18 cellular contexts compared by ENCODE assay signal in genomic region chr14:86790408-86791364, GRCh38.
DNase-seq lines count a peak whose midpoint lies in the region; ATAC-seq and TF ChIP-seq lines count a peak whose summit lies in the region.
"Had no signal": no experiment of that assay in that cellular context is flagged by ENCODE, and none has a peak within 500 bp of the region (broad histone marks: within the 10 kb centered on the region; RNA-seq: fewer than 3 reads in every experiment).

No MANE protein-coding gene starts in this region.

- H3K9me3 ChIP-seq in heart left ventricle, result no peaks in the 10 kb centered on the region
- H3K9me3 ChIP-seq: ascending aorta, Caco-2, upper lobe of left lung had no signal

- H3K4me1 ChIP-seq in heart left ventricle, result no peaks in the 10 kb centered on the region
- H3K4me1 ChIP-seq: ascending aorta, Caco-2, upper lobe of left lung had no signal

- no peaks in the 10 kb centered on the region for H3K36me3 ChIP-seq in heart left ventricle
- H3K36me3 ChIP-seq: ascending aorta, upper lobe of left lung had no signal

- no peak for TF ChIP-seq POLR2A in heart left ventricle (IDR thresholded peaks at IDR 0.05)

- H3K27me3 ChIP-seq in heart left ventricle, result no peaks in the 10 kb centered on the region
- H3K27me3 ChIP-seq: ascending aorta, upper lobe of left lung had no signal

- intact Hi-C loops in heart left ventricle (cut with DNase I), result no loop called here

- DNase-seq in NCI-H82 (lab: John Stamatoyannopoulos, UW) (peak; percentile 0), NCI-H82 treated with DMSO at 0.1 percent for 48 hours (lab: John Stamatoyannopoulos, UW; ENCODE audit: unreplicated experiment) (no peak), NCI-H460 (ENCODE audit: extremely low read depth, low read depth) (peak; percentile 15), epithelial cell of esophagus (ENCODE audit: low read depth) (peak; percentile 40), retinal pigment epithelial cell (ENCODE audit: low read depth) (no peak), C1 segment of cervical spinal cord (lab: John Stamatoyannopoulos, UW) (no peak), heart left ventricle (no peak), NCI-H748 treated with DMSO at 0.1 percent for 48 hours (lab: John Stamatoyannopoulos, UW) (no peak)
- DNase-seq: activated CD4-positive, alpha-beta T cell treated with anti-CD3 and anti-CD28 coated beads for 36 hours; activated naive CD4-positive, alpha-beta T cell treated with Interleukin-2 at 50 U/mL for 16 hours; Caco-2; NCI-H1092 treated with DMSO at 0.1 percent for 48 hours; NCI-H226; T-helper 9 cell; upper lobe of left lung had no signal

- 65 to 74% (median 69%) methylated on average over 5 of the region's 5 CpGs for WGBS in heart left ventricle, 4 donors

- no peak overlapping the region for H3K27ac ChIP-seq in heart left ventricle
- H3K27ac ChIP-seq: ascending aorta, coronary artery, epithelial cell of prostate, upper lobe of left lung had no signal

- no peak overlapping the region for H3K4me3 ChIP-seq in epithelial cell of esophagus (ENCODE audit: low read length)
- no peak overlapping the region for H3K4me3 ChIP-seq in retinal pigment epithelial cell (ENCODE audit: low read length)
- no peak overlapping the region for H3K4me3 ChIP-seq in heart left ventricle
- H3K4me3 ChIP-seq: ascending aorta, coronary artery, upper lobe of left lung had no signal

- TF ChIP-seq CTCF in epithelial cell of esophagus (IDR thresholded peaks at IDR 0.05; ENCODE audit: insufficient read depth, low read depth, low read length, missing control alignments) (peak; percentile 26), retinal pigment epithelial cell (conservative IDR thresholded peaks at IDR 0.05; ENCODE audit: low read depth, low read length) (peak; percentile 23), heart left ventricle (IDR thresholded peaks at IDR 0.05) (no peak)

- no peak for ATAC-seq in heart left ventricle
- ATAC-seq: activated CD4-positive, alpha-beta T cell treated with anti-CD3 and anti-CD28 coated beads for 36 hours had no signal

Comparison
In these comparisons a context has a peak if more than half of its experiments do, and no peak if none do; other contexts are left out.
1. DNase-seq: peak in NCI-H82 (single experiment), NCI-H460 (single experiment) and epithelial cell of esophagus (single experiment); none in NCI-H82 treated with DMSO at 0.1 percent for 48 hours (single experiment), retinal pigment epithelial cell (single experiment), C1 segment of cervical spinal cord (0 of 14), heart left ventricle (0 of 5) and NCI-H748 treated with DMSO at 0.1 percent for 48 hours (single experiment).
2. CTCF ChIP-seq: peak in epithelial cell of esophagus (single experiment) and retinal pigment epithelial cell (single experiment); none in heart left ventricle (0 of 12).